Comparison of ENCODE assay signal across 16 cellular contexts in the genomic region with DNA sequence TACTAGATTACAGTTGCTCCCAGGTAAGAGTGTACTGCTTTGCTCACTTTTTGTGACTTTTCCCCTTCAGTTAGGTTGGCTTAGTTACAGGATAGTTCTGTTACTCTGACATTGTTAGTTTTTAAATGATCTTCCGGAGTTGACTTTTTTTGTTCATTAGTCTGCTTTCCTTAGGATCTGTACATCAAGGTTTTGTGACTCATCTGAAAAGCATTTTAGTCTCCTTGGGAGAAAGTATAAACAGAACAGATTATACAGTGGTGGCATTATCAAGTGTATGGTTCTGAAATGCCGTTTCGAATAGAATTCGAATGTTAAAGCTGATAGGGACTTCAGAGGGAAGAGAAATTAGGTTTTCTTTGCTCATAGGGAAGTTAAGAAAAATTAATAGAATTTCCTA.
DNase-seq lines count a peak whose midpoint lies in the region; ATAC-seq, FAIRE-seq and TF ChIP-seq lines count a peak whose summit lies in the region.
"Had no signal": no experiment of that assay in that cellular context is flagged by ENCODE, and none has a peak within 500 bp of the region (broad histone marks: within the 10 kb centered on the region; RNA-seq: fewer than 3 reads in every experiment).

No MANE protein-coding gene starts in this region.

- peaks cover 86% of the 10 kb centered on the region for H3K36me3 Mint-ChIP-seq in GM23338 (ENCODE audit: low read depth)

- H3K36me3 ChIP-seq in HEK293 (ENCODE audit: control insufficient read depth in 2 of 2, insufficient read depth in 1 of 2, low read length in 2 of 2) (peaks cover 91 to 94% of the 10 kb centered on the region in 2 experiments), GM23338 (ENCODE audit: insufficient read depth) (peaks cover 70% of the 10 kb centered on the region)

- H3K79me2 ChIP-seq in GM23338 (replicated peaks; ENCODE audit: insufficient read depth): peaks cover 63% of the 10 kb centered on the region

- TF ChIP-seq POLR2A in A549 (IDR thresholded peaks at IDR 0.05; ENCODE audit: low read length): no peak

- H4K20me1 ChIP-seq in GM23338 (replicated peaks; ENCODE audit: insufficient read depth): no peaks in the 10 kb centered on the region; the same call in none of the 2 replicates

- H3K9me2 ChIP-seq in GM23338 (ENCODE audit: insufficient read depth): no peaks in the 10 kb centered on the region

- H3K27ac ChIP-seq in A549 (peak overlapping the region; percentile 20 to 76; a peak in 4 of 6 replicates), HEK293 (ENCODE audit: extremely low read depth, low read depth, low read length) (no peak overlapping the region), GM23338 (ENCODE audit: low read depth) (no peak overlapping the region)

- peaks cover 2% of the 10 kb centered on the region; the same call in 2 of the 3 replicates for H3K4me1 Mint-ChIP-seq in GM23338
- H3K4me1 Mint-ChIP-seq: mesothelial cell of epicardium had no signal

- H2AFZ ChIP-seq in GM23338: no peak overlapping the region

- no peak for TF ChIP-seq RAD21 in A549 (conservative IDR thresholded peaks at IDR 0.05 in 1 of 2, IDR thresholded peaks at IDR 0.05 in 1 of 2)

- no peaks in the 10 kb centered on the region for H3K27me3 ChIP-seq in GM23338 (ENCODE audit: insufficient read depth)

- peak in 1 of 2 experiments; percentile 68; a peak in 3 of 6 replicates for ATAC-seq in A549
- no peak for ATAC-seq in GM19328 (IDR thresholded peaks at IDR 0.05; ENCODE audit: unreplicated experiment)
- ATAC-seq in GM23338: no peak
- no peak for ATAC-seq in HG03378 (IDR thresholded peaks at IDR 0.05; ENCODE audit: unreplicated experiment)
- ATAC-seq: Right ventricle myocardium inferior had no signal

- H3K4me2 ChIP-seq in A549 (peak overlapping the region; percentile 56), GM23338 (no peak overlapping the region)

- WGBS in A549 (ENCODE audit: missing lambda C conversion rate): 25% methylated on average over 4 of the region's 4 CpGs

- H3K27me3 Mint-ChIP-seq in GM23338 (ENCODE audit: insufficient read depth, low read depth, poor library complexity): no peaks in the 10 kb centered on the region

- no peak for TF ChIP-seq EP300 in A549 (IDR thresholded peaks at IDR 0.05)

- H3K9me3 ChIP-seq in A549 (no peaks in the 10 kb centered on the region), HEK293 (ENCODE audit: control insufficient read depth, insufficient read depth, low read depth, low read length) (no peaks in the 10 kb centered on the region)
- H3K9me3 ChIP-seq: HAP-1 had no signal

- H3K4me3 Mint-ChIP-seq in GM23338: no peak overlapping the region
- H3K4me3 Mint-ChIP-seq: mesothelial cell of epicardium had no signal

- peaks cover 17% of the 10 kb centered on the region; the same call in 1 of the 2 replicates for H3F3A ChIP-seq in GM23338 (replicated peaks; ENCODE audit: low read depth)

- no peak for TF ChIP-seq CTCF in A549 (IDR thresholded peaks at IDR 0.05)
- no peak for TF ChIP-seq CTCF in HEK293 (tag by site-specific recombination; IDR thresholded peaks at IDR 0.05)
- no peak for TF ChIP-seq CTCF in GM23338 (conservative IDR thresholded peaks at IDR 0.05; ENCODE audit: low read depth in 2 of 2)

- H3K4me1 ChIP-seq in A549 (peaks cover 55% of the 10 kb centered on the region), HEK293 (ENCODE audit: control insufficient read depth, insufficient read depth, low read length) (peaks cover 4% of the 10 kb centered on the region; the same call in 1 of the 2 replicates), GM23338 (ENCODE audit: insufficient read depth) (no peaks in the 10 kb centered on the region)

- DNase-seq in A549 (ENCODE audit: low read depth in 1 of 2, low spot score in 1 of 2): peak in 1 of 2 experiments; percentile 24
- peak; percentile 9 for DNase-seq in amniotic stem cell (lab: John Stamatoyannopoulos, UW)
- DNase-seq in glomerular visceral epithelial cell (ENCODE audit: extremely low spot score): peak; percentile 50
- no peak for DNase-seq in cerebellar nuclear complex (lab: John Stamatoyannopoulos, UW)
- DNase-seq in GM23338 (ENCODE audit: low spot score): no peak
- DNase-seq: NCI-H1105; NCI-H526 treated with DMSO at 0.1 percent for 48 hours; stimulated activated CD4-positive, alpha-beta T cell treated with anti-CD3 and anti-CD28 coated beads, Interleukin-4, amount 100 ng/mL, for 4 hours; stimulated activated naive CD4-positive, alpha-beta T cell treated with Interleukin-2 at 50 U/mL for 16 hours had no signal

- POLR2A ChIA-PET in A549 (lab: Yijun Ruan, JAX) (no interaction called here), HEK293 (lab: Yijun Ruan, JAX) (no interaction called here)

- no peak overlapping the region for H3K27ac Mint-ChIP-seq in GM23338
- H3K27ac Mint-ChIP-seq: mesothelial cell of epicardium had no signal

- CTCF ChIA-PET in A549 (lab: Yijun Ruan, JAX) (interaction anchor here (0.6 kb wide), 1 partner anchor 13 kb away, joined by 3 read pairs; no protein-coding TSS in a partner anchor), HEK293 (lab: Yijun Ruan, JAX) (interaction anchor here (0.7 to 4.2 kb wide), 5 partner anchors 11 to 708 kb away, joined by 3 to 25 read pairs (median 4); no protein-coding TSS in a partner anchor)

- no peaks in the 10 kb centered on the region for H3K9me3 Mint-ChIP-seq in GM23338

- H3K4me3 ChIP-seq in A549 (no peak overlapping the region), HEK293 (ENCODE audit: low read depth, low read length) (no peak overlapping the region), GM23338 (no peak overlapping the region)
- H3K4me3 ChIP-seq: HAP-1 had no signal

- peak; percentile 86 for FAIRE-seq in A549 (lab: Jason Lieb, UNC)
- FAIRE-seq: TTC549 had no signal

TF ChIP-seq in A549, 52 proteins besides CTCF, POLR2A, EP300 and RAD21:
- TF ChIP-seq FOSL2 (IDR thresholded peaks at IDR 0.05) (no peak), FOSL2 (CRISPR knock-in tag; IDR thresholded peaks at IDR 0.05) (peak; percentile 28; the same call in 1 of the 2 replicates), FOSB (CRISPR knock-in tag; IDR thresholded peaks at IDR 0.05) (no peak)

TF ChIP-seq in HEK293, 187 proteins besides CTCF, POLR2A, EP300 and RAD21:
- TF ChIP-seq GLIS1 (tag by site-specific recombination; IDR thresholded peaks at IDR 0.05) (0 out of 2 replicates have a peak, but pooled peaks have one; percentile 8), ZNF416 (tag by site-specific recombination; IDR thresholded peaks at IDR 0.05) (no peak)

TF ChIP-seq in GM23338, 12 proteins besides CTCF, POLR2A, EP300 and RAD21 (continues in another document):
- TF ChIP-seq ZNF114 (CRISPR knock-in tag; IDR thresholded peaks at IDR 0.05) (no peak), EZH2phosphoT487 (IDR thresholded peaks at IDR 0.05; ENCODE audit: unreplicated experiment) (no peak), JUNB (IDR thresholded peaks at IDR 0.05; ENCODE audit: unreplicated experiment) (no peak), CREB1 (CRISPR knock-in tag; IDR thresholded peaks at IDR 0.05; ENCODE audit: low read depth) (no peak), NANOG (IDR thresholded peaks at IDR 0.05; ENCODE audit: borderline replicate concordance) (no peak), ZNF331 (CRISPR knock-in tag; IDR thresholded peaks at IDR 0.05; ENCODE audit: low read depth) (no peak), EZH2 (IDR thresholded peaks at IDR 0.05; ENCODE audit: low read depth, unreplicated experiment) (no peak)
- TF ChIP-seq, protein P1, sequence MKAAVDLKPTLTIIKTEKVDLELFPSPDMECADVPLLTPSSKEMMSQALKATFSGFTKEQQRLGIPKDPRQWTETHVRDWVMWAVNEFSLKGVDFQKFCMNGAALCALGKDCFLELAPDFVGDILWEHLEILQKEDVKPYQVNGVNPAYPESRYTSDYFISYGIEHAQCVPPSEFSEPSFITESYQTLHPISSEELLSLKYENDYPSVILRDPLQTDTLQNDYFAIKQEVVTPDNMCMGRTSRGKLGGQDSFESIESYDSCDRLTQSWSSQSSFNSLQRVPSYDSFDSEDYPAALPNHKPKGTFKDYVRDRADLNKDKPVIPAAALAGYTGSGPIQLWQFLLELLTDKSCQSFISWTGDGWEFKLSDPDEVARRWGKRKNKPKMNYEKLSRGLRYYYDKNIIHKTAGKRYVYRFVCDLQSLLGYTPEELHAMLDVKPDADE (IDR thresholded peaks at IDR 0.05): no peak
- TF ChIP-seq, protein P2, sequence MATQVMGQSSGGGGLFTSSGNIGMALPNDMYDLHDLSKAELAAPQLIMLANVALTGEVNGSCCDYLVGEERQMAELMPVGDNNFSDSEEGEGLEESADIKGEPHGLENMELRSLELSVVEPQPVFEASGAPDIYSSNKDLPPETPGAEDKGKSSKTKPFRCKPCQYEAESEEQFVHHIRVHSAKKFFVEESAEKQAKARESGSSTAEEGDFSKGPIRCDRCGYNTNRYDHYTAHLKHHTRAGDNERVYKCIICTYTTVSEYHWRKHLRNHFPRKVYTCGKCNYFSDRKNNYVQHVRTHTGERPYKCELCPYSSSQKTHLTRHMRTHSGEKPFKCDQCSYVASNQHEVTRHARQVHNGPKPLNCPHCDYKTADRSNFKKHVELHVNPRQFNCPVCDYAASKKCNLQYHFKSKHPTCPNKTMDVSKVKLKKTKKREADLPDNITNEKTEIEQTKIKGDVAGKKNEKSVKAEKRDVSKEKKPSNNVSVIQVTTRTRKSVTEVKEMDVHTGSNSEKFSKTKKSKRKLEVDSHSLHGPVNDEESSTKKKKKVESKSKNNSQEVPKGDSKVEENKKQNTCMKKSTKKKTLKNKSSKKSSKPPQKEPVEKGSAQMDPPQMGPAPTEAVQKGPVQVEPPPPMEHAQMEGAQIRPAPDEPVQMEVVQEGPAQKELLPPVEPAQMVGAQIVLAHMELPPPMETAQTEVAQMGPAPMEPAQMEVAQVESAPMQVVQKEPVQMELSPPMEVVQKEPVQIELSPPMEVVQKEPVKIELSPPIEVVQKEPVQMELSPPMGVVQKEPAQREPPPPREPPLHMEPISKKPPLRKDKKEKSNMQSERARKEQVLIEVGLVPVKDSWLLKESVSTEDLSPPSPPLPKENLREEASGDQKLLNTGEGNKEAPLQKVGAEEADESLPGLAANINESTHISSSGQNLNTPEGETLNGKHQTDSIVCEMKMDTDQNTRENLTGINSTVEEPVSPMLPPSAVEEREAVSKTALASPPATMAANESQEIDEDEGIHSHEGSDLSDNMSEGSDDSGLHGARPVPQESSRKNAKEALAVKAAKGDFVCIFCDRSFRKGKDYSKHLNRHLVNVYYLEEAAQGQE (IDR thresholded peaks at IDR 0.05; ENCODE audit: unreplicated experiment): no peak

Comparison
In these comparisons a context has a peak if more than half of its experiments do, and no peak if none do; other contexts are left out.
1. DNase-seq: peak in amniotic stem cell (single experiment) and glomerular visceral epithelial cell (single experiment); none in cerebellar nuclear complex (0 of 2) and GM23338 (single experiment).
2. H3K27ac ChIP-seq: peak in A549 (2 of 2); none in HEK293 (single experiment) and GM23338 (single experiment).